36 cellular contexts compared by ENCODE assay signal in genomic region chr20:42102000-42102399, GRCh38.
"Had no signal": no experiment of that assay in that cellular context is flagged by ENCODE, and none has a peak within 500 bp of the region (broad histone marks: within the 10 kb centered on the region; RNA-seq: fewer than 3 reads in every experiment).

No MANE protein-coding gene starts in this region.

- H3K27ac Mint-ChIP-seq: activated naive CD4-positive, alpha-beta T cell treated with anti-CD3 and anti-CD28 coated beads for 36 hours; activated naive CD4-positive, alpha-beta T cell treated with anti-CD3 and anti-CD28 coated beads, Interleukin-2, amount 50 U/mL, for 24 hours; activated naive CD4-positive, alpha-beta T cell treated with anti-CD3 and anti-CD28 coated beads, Interleukin-2, amount 50 U/mL, for 72 hours; activated naive CD8-positive, alpha-beta T cell; activated naive CD8-positive, alpha-beta T cell treated with anti-CD3 and anti-CD28 coated beads for 36 hours; activated naive CD8-positive, alpha-beta T cell treated with anti-CD3 and anti-CD28 coated beads, Interleukin-2, amount 10 ng/mL, durations not matched to agents 7 days and 5 days; activated naive CD8-positive, alpha-beta T cell treated with anti-CD3 and anti-CD28 coated beads, Interleukin-2, amount 50 U/mL, for 24 hours; activated T-cell treated with anti-CD3 and anti-CD28 coated beads, Interleukin-2, amount 50 U/mL, for 24 hours; activated T-cell treated with anti-CD3 and anti-CD28 coated beads, Interleukin-2, amount 50 U/mL, for 72 hours; activated T-helper 1 cell treated with anti-CD3 and anti-CD28 coated beads, Interleukin-12 subunit alpha, Interleukin-12 subunit beta, Interleukin-2, Interleukin-4 antibody, amounts not matched to agents 30 ng/mL and 10 ng/mL and 1 ng/mL, durations not matched to agents 14 hours and 24 hours and 36 hours; activated T-helper 17 cell treated with anti-CD3 and anti-CD28 coated beads, Interleukin-2, amount 50 U/mL, for 72 hours; activated T-helper 2 cell treated with anti-CD3 and anti-CD28 coated beads, Interferon-gamma antibody, Interleukin-2, Interleukin-4, amounts not matched to agents 10 μg/mL and 5 μg/mL and 100 μg/mL, durations not matched to agents 14 hours and 24 hours and 36 hours had no signal

- H3K4me1 ChIP-seq: ascending aorta, breast epithelium had no signal

- H3K9me3 ChIP-seq: ascending aorta, body of pancreas, breast epithelium had no signal

- H3K4me3 Mint-ChIP-seq: activated naive CD4-positive, alpha-beta T cell treated with anti-CD3 and anti-CD28 coated beads for 36 hours; activated naive CD4-positive, alpha-beta T cell treated with anti-CD3 and anti-CD28 coated beads, Interleukin-2, amount 10 ng/mL, durations not matched to agents 7 days and 5 days; activated naive CD4-positive, alpha-beta T cell treated with anti-CD3 and anti-CD28 coated beads, Interleukin-2, amount 50 U/mL, for 24 hours; activated naive CD8-positive, alpha-beta T cell; activated naive CD8-positive, alpha-beta T cell treated with anti-CD3 and anti-CD28 coated beads for 36 hours; activated naive CD8-positive, alpha-beta T cell treated with anti-CD3 and anti-CD28 coated beads, Interleukin-2, amount 10 ng/mL, durations not matched to agents 7 days and 5 days; activated naive CD8-positive, alpha-beta T cell treated with anti-CD3 and anti-CD28 coated beads, Interleukin-2, amount 50 U/mL, for 24 hours; activated T-cell treated with anti-CD3 and anti-CD28 coated beads, Interleukin-2, amount 50 U/mL, for 24 hours; activated T-cell treated with anti-CD3 and anti-CD28 coated beads, Interleukin-2, amount 50 U/mL, for 4 hours; activated T-cell treated with anti-CD3 and anti-CD28 coated beads, Interleukin-2, amount 50 U/mL, for 72 hours; activated T-helper 1 cell treated with anti-CD3 and anti-CD28 coated beads, Interleukin-12 subunit alpha, Interleukin-12 subunit beta, Interleukin-2, Interleukin-4 antibody, amounts not matched to agents 30 ng/mL and 10 ng/mL and 1 ng/mL, durations not matched to agents 14 hours and 24 hours and 36 hours; activated T-helper 17 cell treated with anti-CD3 and anti-CD28 coated beads, Interleukin-2, amount 50 U/mL, for 72 hours; brain; central memory CD8-positive, alpha-beta T cell had no signal

- DNase-seq: activated effector memory CD4-positive, alpha-beta T cell treated with anti-CD3 and anti-CD28 coated beads, Interleukin-2, amount 50 U/mL, for 16 hours; activated effector memory CD4-positive, alpha-beta T cell treated with Interleukin-2 at 50 U/mL for 16 hours; activated gamma-delta T cell; activated gamma-delta T cell treated with Interleukin-2 at 50 U/mL for 16 hours; activated naive CD4-positive, alpha-beta T cell; activated naive CD4-positive, alpha-beta T cell treated with anti-CD3 and anti-CD28 coated beads for 36 hours; activated naive CD4-positive, alpha-beta T cell treated with anti-CD3 and anti-CD28 coated beads, Interleukin-2, amount 10 ng/mL, durations not matched to agents 7 days and 5 days; activated naive CD4-positive, alpha-beta T cell treated with anti-CD3 and anti-CD28 coated beads, Interleukin-2, amount 50 U/mL, for 16 hours; activated naive CD4-positive, alpha-beta T cell treated with Interleukin-2 at 50 U/mL for 16 hours; activated naive CD8-positive, alpha-beta T cell treated with anti-CD3 and anti-CD28 coated beads for 36 hours; activated naive CD8-positive, alpha-beta T cell treated with anti-CD3 and anti-CD28 coated beads, Interleukin-2, amount 10 ng/mL, durations not matched to agents 7 days and 5 days; activated naive CD8-positive, alpha-beta T cell treated with anti-CD3 and anti-CD28 coated beads, Interleukin-2, amount 50 U/mL, for 24 hours; activated T-cell treated with anti-CD3 and anti-CD28 coated beads, Interleukin-2, amount 50 U/mL, for 24 hours; activated T-cell treated with anti-CD3 and anti-CD28 coated beads, Interleukin-2, amount 50 U/mL, for 4 hours; activated T-cell treated with anti-CD3 and anti-CD28 coated beads, Interleukin-2, amount 50 U/mL, for 48 hours; activated T-cell treated with anti-CD3 and anti-CD28 coated beads, Interleukin-2, amount 50 U/mL, for 72 hours; amniotic stem cell; amygdala; anterior cingulate cortex; aorta; brain microvascular endothelial cell; caudate nucleus; central memory CD4-positive, alpha-beta T cell; cerebellar nuclear complex had no signal

- H3K27ac ChIP-seq: ascending aorta, brain microvascular endothelial cell, breast epithelium, cardiac muscle cell had no signal

- H3K4me3 ChIP-seq: ascending aorta, body of pancreas, breast epithelium, cardiac muscle cell had no signal

- H3K36me3 Mint-ChIP-seq: activated naive CD4-positive, alpha-beta T cell treated with anti-CD3 and anti-CD28 coated beads, Interleukin-2, amount 10 ng/mL, durations not matched to agents 7 days and 5 days; activated naive CD4-positive, alpha-beta T cell treated with anti-CD3 and anti-CD28 coated beads, Interleukin-2, amount 50 U/mL, for 24 hours; activated naive CD4-positive, alpha-beta T cell treated with anti-CD3 and anti-CD28 coated beads, Interleukin-2, amount 50 U/mL, for 72 hours; activated naive CD8-positive, alpha-beta T cell; activated naive CD8-positive, alpha-beta T cell treated with anti-CD3 and anti-CD28 coated beads for 36 hours; activated naive CD8-positive, alpha-beta T cell treated with anti-CD3 and anti-CD28 coated beads, Interleukin-2, amount 10 ng/mL, durations not matched to agents 7 days and 5 days; brain had no signal

- H3K9me3 Mint-ChIP-seq: activated naive CD4-positive, alpha-beta T cell treated with anti-CD3 and anti-CD28 coated beads, Interleukin-2, amount 50 U/mL, for 24 hours; activated naive CD8-positive, alpha-beta T cell treated with anti-CD3 and anti-CD28 coated beads for 36 hours; activated naive CD8-positive, alpha-beta T cell treated with anti-CD3 and anti-CD28 coated beads, Interleukin-2, amount 50 U/mL, for 24 hours; activated T-cell treated with anti-CD3 and anti-CD28 coated beads, Interleukin-2, amount 50 U/mL, for 24 hours; activated T-helper 1 cell treated with anti-CD3 and anti-CD28 coated beads, Interleukin-12 subunit alpha, Interleukin-12 subunit beta, Interleukin-2, Interleukin-4 antibody, amounts not matched to agents 30 ng/mL and 10 ng/mL and 1 ng/mL, durations not matched to agents 14 hours and 24 hours and 36 hours; activated T-helper 2 cell treated with anti-CD3 and anti-CD28 coated beads, Interferon-gamma antibody, Interleukin-2, Interleukin-4, amounts not matched to agents 10 μg/mL and 5 μg/mL and 100 μg/mL, durations not matched to agents 14 hours and 24 hours and 36 hours had no signal

- H3K27me3 Mint-ChIP-seq: activated naive CD4-positive, alpha-beta T cell treated with anti-CD3 and anti-CD28 coated beads, Interleukin-2, amount 10 ng/mL, durations not matched to agents 7 days and 5 days; activated naive CD4-positive, alpha-beta T cell treated with anti-CD3 and anti-CD28 coated beads, Interleukin-2, amount 50 U/mL, for 24 hours; activated naive CD8-positive, alpha-beta T cell treated with anti-CD3 and anti-CD28 coated beads for 36 hours; activated naive CD8-positive, alpha-beta T cell treated with anti-CD3 and anti-CD28 coated beads, Interleukin-2, amount 10 ng/mL, durations not matched to agents 7 days and 5 days; activated naive CD8-positive, alpha-beta T cell treated with anti-CD3 and anti-CD28 coated beads, Interleukin-2, amount 50 U/mL, for 24 hours; central memory CD8-positive, alpha-beta T cell had no signal

- H3K27me3 ChIP-seq: ascending aorta, body of pancreas, brain microvascular endothelial cell, breast epithelium, cardiac muscle cell had no signal

- H3K36me3 ChIP-seq: ascending aorta, brain microvascular endothelial cell, breast epithelium, cardiac muscle cell had no signal

- ATAC-seq: activated naive CD4-positive, alpha-beta T cell treated with anti-CD3 and anti-CD28 coated beads, Interleukin-2, amount 50 U/mL, for 72 hours; activated naive CD8-positive, alpha-beta T cell treated with anti-CD3 and anti-CD28 coated beads, Interleukin-2, amount 50 U/mL, for 24 hours; activated T-cell treated with anti-CD3 and anti-CD28 coated beads, Interleukin-2, amount 50 U/mL, for 4 hours; activated T-cell treated with anti-CD3 and anti-CD28 coated beads, Interleukin-2, amount 50 U/mL, for 72 hours; activated T-helper 17 cell treated with anti-CD3 and anti-CD28 coated beads, Interleukin-2, amount 50 U/mL, for 72 hours; body of pancreas had no signal

- H3K4me1 Mint-ChIP-seq: activated naive CD4-positive, alpha-beta T cell treated with anti-CD3 and anti-CD28 coated beads, Interleukin-2, amount 10 ng/mL, durations not matched to agents 7 days and 5 days; activated naive CD4-positive, alpha-beta T cell treated with anti-CD3 and anti-CD28 coated beads, Interleukin-2, amount 50 U/mL, for 24 hours; activated naive CD8-positive, alpha-beta T cell treated with anti-CD3 and anti-CD28 coated beads for 36 hours; activated naive CD8-positive, alpha-beta T cell treated with anti-CD3 and anti-CD28 coated beads, Interleukin-2, amount 10 ng/mL, durations not matched to agents 7 days and 5 days; activated naive CD8-positive, alpha-beta T cell treated with anti-CD3 and anti-CD28 coated beads, Interleukin-2, amount 50 U/mL, for 24 hours; activated T-helper 17 cell treated with anti-CD3 and anti-CD28 coated beads, Interleukin-2, amount 50 U/mL, for 72 hours; central memory CD8-positive, alpha-beta T cell had no signal
